ENCODE assay signal across 8 cellular contexts in the genomic region with DNA sequence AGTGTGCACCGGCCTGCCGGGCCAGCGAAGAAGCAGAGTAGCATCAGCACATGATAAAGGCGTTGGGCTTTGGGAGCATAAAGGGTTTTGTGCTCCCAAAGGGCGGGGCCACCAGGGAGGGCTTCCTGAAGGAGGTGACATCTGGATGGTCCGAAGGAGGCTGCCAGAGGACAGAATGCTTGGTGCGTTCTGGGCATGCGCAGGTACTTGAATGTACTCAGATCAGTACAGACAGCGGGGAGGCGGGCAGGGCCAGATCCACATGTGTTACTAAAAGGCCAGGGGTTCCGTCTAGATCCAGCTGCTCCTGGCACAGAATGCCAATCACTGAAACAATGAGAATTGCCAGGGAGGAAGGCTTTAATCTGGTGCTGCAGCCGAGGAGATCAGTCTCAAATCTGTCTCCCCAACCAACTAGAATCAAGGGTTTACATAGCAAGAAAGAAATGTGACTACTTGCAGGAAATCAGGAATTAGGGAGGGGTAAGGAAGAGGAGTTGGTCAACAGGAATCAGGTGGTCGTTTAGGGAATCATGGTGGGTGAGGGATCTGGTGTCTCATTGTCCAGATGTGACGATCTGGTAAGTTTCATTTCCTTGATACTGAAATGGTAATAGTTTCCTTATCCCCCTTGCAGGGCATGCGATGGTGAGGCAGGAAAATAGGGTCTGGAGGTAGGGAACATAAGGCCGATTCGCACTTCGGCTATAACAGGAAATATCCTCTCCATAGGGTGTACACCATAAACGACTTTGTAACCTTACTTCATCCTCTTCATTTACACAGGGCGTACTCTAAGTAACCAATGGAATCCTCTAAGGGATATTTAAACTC. TPM values are rescaled to one million over a fixed set of nuclear protein-coding genes. Genes with fewer than 3 reads are reported as not detected.
DNase-seq lines count a peak whose midpoint lies in the region; ATAC-seq and TF ChIP-seq lines count a peak whose summit lies in the region.

A gene with protein sequence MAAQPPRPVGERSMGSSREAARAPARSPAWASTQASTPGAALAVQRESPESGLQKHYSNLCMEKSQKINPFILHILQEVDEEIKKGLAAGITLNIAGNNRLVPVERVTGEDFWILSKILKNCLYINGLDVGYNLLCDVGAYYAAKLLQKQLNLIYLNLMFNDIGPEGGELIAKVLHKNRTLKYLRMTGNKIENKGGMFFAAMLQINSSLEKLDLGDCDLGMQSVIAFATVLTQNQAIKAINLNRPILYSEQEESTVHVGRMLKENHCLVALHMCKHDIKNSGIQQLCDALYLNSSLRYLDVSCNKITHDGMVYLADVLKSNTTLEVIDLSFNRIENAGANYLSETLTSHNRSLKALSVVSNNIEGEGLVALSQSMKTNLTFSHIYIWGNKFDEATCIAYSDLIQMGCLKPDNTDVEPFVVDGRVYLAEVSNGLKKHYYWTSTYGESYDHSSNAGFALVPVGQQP (minus strand): TSS at position 61 of the 834 bp plus-strand sequence. CDS start 356 bp downstream, outside the sequence.
A gene (plus strand): TSS at position 27 of the 834 bp plus-strand sequence. CDS start 9,052 bp downstream, outside the sequence.

- H3K79me2 ChIP-seq in Loucy (ENCODE audit: insufficient read depth, low read length), result peaks cover 18% of the 10 kb centered on the region

- H3K4me1 ChIP-seq in Loucy (ENCODE audit: insufficient read depth, low read length, poor library complexity, severe bottlenecking) (peaks cover 37% of the 10 kb centered on the region), right atrium auricular region (peaks cover 0 to 15% of the 10 kb centered on the region in 2 donors), aorta (ENCODE audit: control insufficient read depth in 1 of 2, insufficient read depth in 2 of 2, low read length in 2 of 2) (no peaks in the 10 kb centered on the region)

- in situ Hi-C loops in SK-MEL-5 (cut with HindIII; ENCODE audit: low pct_unique_long_range_greater_than_20kb, low sequenced_read_pairs), result no loop called here

- H3K9ac ChIP-seq in Loucy (ENCODE audit: low read depth, low read length, poor library complexity, severe bottlenecking), result peak within 1 kb of the TSS; percentile 82

- peaks cover 8% of the 10 kb centered on the region for H3K27me3 Mint-ChIP-seq in activated naive CD8-positive, alpha-beta T cell treated with anti-CD3 and anti-CD28 coated beads, Interleukin-2, amount 50 U/mL, for 24 hours

- H3K27me3 ChIP-seq in Loucy (ENCODE audit: insufficient read depth, low read length, poor library complexity, severe bottlenecking) (no peaks in the 10 kb centered on the region), right atrium auricular region (no peaks in the 10 kb centered on the region), aorta (ENCODE audit: control insufficient read depth in 1 of 2, insufficient read depth in 2 of 2, low read length in 1 of 2) (no peaks in the 10 kb centered on the region)

- H3K4me3 ChIP-seq in Loucy (ENCODE audit: low read length, poor library complexity, severe bottlenecking) (peak within 1 kb of the TSS; percentile 81), right atrium auricular region (peak within 1 kb of the TSS; percentile 55 to 69), aorta (ENCODE audit: low read length in 2 of 2) (peak within 1 kb of the TSS; percentile 60 to 81)

- peak within 1 kb of the TSS; percentile 87 for H2AFZ ChIP-seq in Loucy (ENCODE audit: low read length)

- intact Hi-C loops in aorta (cut with DNase I), result no loop called here

- H3K4me2 ChIP-seq in Loucy (ENCODE audit: low read depth, low read length, poor library complexity, severe bottlenecking), result peak within 1 kb of the TSS; percentile 92

- ATAC-seq in GM21717 (IDR thresholded peaks at IDR 0.05; ENCODE audit: unreplicated experiment) (peak; percentile 73), aorta (ENCODE audit: low FRiP score) (peak; percentile 69)
- ATAC-seq in activated naive CD8-positive, alpha-beta T cell treated with anti-CD3 and anti-CD28 coated beads, Interleukin-2, amount 50 U/mL, for 24 hours, result peak; percentile 75

- H3K9me2 ChIP-seq in Loucy (replicated peaks; ENCODE audit: low read depth, low read length), result no peaks in the 10 kb centered on the region

- no peaks in the 10 kb centered on the region for H4K20me1 ChIP-seq in Loucy (ENCODE audit: insufficient read depth, low read length, poor library complexity, severe bottlenecking)

- H3K9me3 ChIP-seq in Loucy (ENCODE audit: insufficient read depth, low read depth, low read length), result no peaks in the 10 kb centered on the region
- H3K9me3 ChIP-seq in right atrium auricular region, result peaks cover 0 to 10% of the 10 kb centered on the region in 2 donors
- no peaks in the 10 kb centered on the region for H3K9me3 ChIP-seq in aorta (ENCODE audit: control insufficient read depth, low read length)

- H3K4me1 Mint-ChIP-seq in activated naive CD8-positive, alpha-beta T cell treated with anti-CD3 and anti-CD28 coated beads, Interleukin-2, amount 50 U/mL, for 24 hours, result peaks cover 28% of the 10 kb centered on the region

- H3K4me3 Mint-ChIP-seq in activated naive CD8-positive, alpha-beta T cell treated with anti-CD3 and anti-CD28 coated beads, Interleukin-2, amount 50 U/mL, for 24 hours, result peak within 1 kb of the TSS; percentile 85

- H3K27ac Mint-ChIP-seq in activated naive CD8-positive, alpha-beta T cell treated with anti-CD3 and anti-CD28 coated beads, Interleukin-2, amount 50 U/mL, for 24 hours, result peak within 1 kb of the TSS; percentile 88

- H3K36me3 Mint-ChIP-seq in activated naive CD8-positive, alpha-beta T cell treated with anti-CD3 and anti-CD28 coated beads, Interleukin-2, amount 50 U/mL, for 24 hours (ENCODE audit: low read depth), result peaks cover 2% of the 10 kb centered on the region

- peak within 1 kb of the TSS; percentile 68 to 76 for H3K27ac ChIP-seq in right atrium auricular region
- peak within 1 kb of the TSS; percentile 24 to 79 for H3K27ac ChIP-seq in aorta (ENCODE audit: low read depth in 1 of 2, low read length in 2 of 2)

- H3K9me3 Mint-ChIP-seq in activated naive CD8-positive, alpha-beta T cell treated with anti-CD3 and anti-CD28 coated beads, Interleukin-2, amount 50 U/mL, for 24 hours, result peaks cover 22% of the 10 kb centered on the region

- DNase-seq in DMS153 treated with DMSO at 0.1 percent for 48 hours (lab: John Stamatoyannopoulos, UW; ENCODE audit: unreplicated experiment) (peak; percentile 90), SK-MEL-5 (ENCODE audit: low read depth, low spot score) (peak; percentile 75), right atrium auricular region (ENCODE audit: low spot score) (peak; percentile 83), pulmonary artery endothelial cell (ENCODE audit: low read depth, low spot score) (peak; percentile 17), aorta (peak; percentile 86 to 87)
- peak; percentile 80 for DNase-seq in activated naive CD8-positive, alpha-beta T cell treated with anti-CD3 and anti-CD28 coated beads, Interleukin-2, amount 50 U/mL, for 24 hours

- TF ChIP-seq CTCF in Loucy (conservative IDR thresholded peaks at IDR 0.05; ENCODE audit: low read length), result no peak
- TF ChIP-seq CTCF in right atrium auricular region (IDR thresholded peaks at IDR 0.05), result no peak

- H3K36me3 ChIP-seq in Loucy (ENCODE audit: insufficient read depth, low read length), result no peaks in the 10 kb centered on the region
- no peaks in the 10 kb centered on the region for H3K36me3 ChIP-seq in right atrium auricular region
- H3K36me3 ChIP-seq in aorta (ENCODE audit: control insufficient read depth in 1 of 2, insufficient read depth in 2 of 2, low read length in 1 of 2), result no peaks in the 10 kb centered on the region

- WGBS in aorta, 2 donors, result 34 to 52% methylated on average over 20 of the region's 20 CpGs

- no peaks in the 10 kb centered on the region for H3F3A ChIP-seq in Loucy (ENCODE audit: low read depth)

RNA-seq across cellular contexts. Expression of the first gene that starts in this region (rescaled TPM):
- total RNA-seq in SK-MEL-5 (2014; rRNA removed; shearing (Covaris generic)), result 4.9 and 6.5 TPM in 2 replicates
- polyA plus RNA-seq in SK-MEL-5 (2015; cell fraction: cytosol; rRNA removed), result 2.3 and 4.0 TPM in 2 replicates
- polyA plus RNA-seq in SK-MEL-5 (2015; cell fraction: nucleus; rRNA removed), result 8.4 and 21.9 TPM in 2 replicates
- total RNA-seq in right atrium auricular region (1 to 10 TPM; 2.9 to 3.3 TPM), pulmonary artery endothelial cell (2.2 and 2.4 TPM in 2 replicates), aorta (1 to 10 TPM; 1.0 to 5.9 TPM)
- 1 to 10 TPM; 3.9 to 5.3 TPM for polyA plus RNA-seq in aorta

RNA-seq across cellular contexts. Expression of the second gene that starts in this region (rescaled TPM):
- total RNA-seq in SK-MEL-5 (2014; rRNA removed; shearing (Covaris generic)), result not detected in 2 replicates
- not detected in 2 replicates for polyA plus RNA-seq in SK-MEL-5 (2015; cell fraction: cytosol; rRNA removed)
- not detected in 2 replicates for polyA plus RNA-seq in SK-MEL-5 (2015; cell fraction: nucleus; rRNA removed)
- total RNA-seq in right atrium auricular region (under 1 TPM in 1 of 2 donors, not detected in 1; 0.43 TPM), pulmonary artery endothelial cell (0.07 TPM in 1 of 2 replicates, not detected in the other), aorta (not detected)
- not detected for polyA plus RNA-seq in aorta

Comparison
In these comparisons a context has a peak if more than half of its experiments do, and no peak if none do; other contexts are left out.
1. Peak in every context shown above with its lines: DNase-seq, ATAC-seq, H3K4me3 ChIP-seq and H3K27ac ChIP-seq.
2. DNase-seq: peak in every context shown above with its lines; median percentile 90 in DMS153 treated with DMSO at 0.1 percent for 48 hours; 86 in aorta; 83 in right atrium auricular region; 80 in activated naive CD8-positive, alpha-beta T cell treated with anti-CD3 and anti-CD28 coated beads, Interleukin-2, amount 50 U/mL, for 24 hours; 75 in SK-MEL-5; 17 in pulmonary artery endothelial cell.